16 cellular contexts compared by ENCODE assay signal in the genomic region with DNA sequence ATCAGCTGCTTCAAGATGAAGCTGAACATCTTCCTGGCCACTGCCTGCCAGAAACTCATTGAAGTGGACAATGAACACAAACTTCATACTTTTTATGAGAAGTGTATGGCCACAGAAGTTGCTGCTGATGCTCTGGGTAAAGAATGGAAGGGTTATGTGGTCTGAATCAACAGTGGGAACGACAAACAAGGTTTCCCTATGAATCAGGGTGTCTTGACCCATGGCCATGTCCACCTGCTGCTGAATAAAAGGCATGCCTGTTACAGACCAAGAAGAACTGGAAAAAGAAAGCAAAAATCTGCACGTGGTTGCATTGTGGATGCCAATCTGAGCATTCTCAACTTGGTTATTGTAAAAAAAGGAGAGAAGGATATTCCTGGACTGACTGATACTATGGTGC. TPM values are rescaled to one million over a fixed set of nuclear protein-coding genes. Genes with fewer than 3 reads are reported as not detected.
A peak's percentile ranks its signal among the peaks of the same experiment; 100 is the strongest.
DNase-seq lines count a peak whose midpoint lies in the region; ATAC-seq and TF ChIP-seq lines count a peak whose summit lies in the region.
"Had no signal": no experiment of that assay in that cellular context is flagged by ENCODE, and none has a peak within 500 bp of the region (broad histone marks: within the 10 kb centered on the region; RNA-seq: fewer than 3 reads in every experiment).

No MANE protein-coding gene starts in this region.

- peak overlapping the region; percentile 29; the same call in 1 of the 2 replicates for H3K4me2 ChIP-seq in MM.1S (ENCODE audit: low read depth, low read length)

- no peaks in the 10 kb centered on the region for H3F3A ChIP-seq in MM.1S (ENCODE audit: insufficient read depth, low read length)

- TF ChIP-seq CTCF in MM.1S (IDR thresholded peaks at IDR 0.05; ENCODE audit: low read length) (no peak), mucosa of descending colon (IDR thresholded peaks at IDR 0.05) (no peak)

- no peaks in the 10 kb centered on the region for H3K36me3 ChIP-seq in MM.1S (replicated peaks; ENCODE audit: insufficient read depth, low read length)
- no peaks in the 10 kb centered on the region for H3K36me3 ChIP-seq in mucosa of descending colon (ENCODE audit: low read depth)
- H3K36me3 ChIP-seq: adrenal gland had no signal

- no peaks in the 10 kb centered on the region for H3K27me3 ChIP-seq in MM.1S (replicated peaks; ENCODE audit: insufficient read depth, low read length)
- H3K27me3 ChIP-seq: adrenal gland had no signal

- no peaks in the 10 kb centered on the region for H3K9me2 ChIP-seq in MM.1S (replicated peaks; ENCODE audit: insufficient read depth, low read length)

- H3K27ac Mint-ChIP-seq in activated CD4-positive, alpha-beta memory T cell treated with anti-CD3 and anti-CD28 coated beads for 36 hours, result peak overlapping the region; percentile 88
- H3K27ac Mint-ChIP-seq in activated CD4-positive, alpha-beta memory T cell treated with anti-CD3 and anti-CD28 coated beads, Interleukin-2, amount 10 ng/mL, durations not matched to agents 7 days and 5 days, result no peak overlapping the region
- H3K27ac Mint-ChIP-seq in immature natural killer cell, result peak overlapping the region in 1 of 6 donors; percentile 42

- H3K9me3 ChIP-seq in MM.1S (replicated peaks; ENCODE audit: insufficient read depth, low read length), result no peaks in the 10 kb centered on the region
- H3K9me3 ChIP-seq in mucosa of descending colon, result no peaks in the 10 kb centered on the region
- H3K9me3 ChIP-seq: adrenal gland had no signal

- intact Hi-C loops in activated CD4-positive, alpha-beta memory T cell treated with anti-CD3 and anti-CD28 coated beads for 36 hours (cut with micrococcal nuclease), result no loop called here
- intact Hi-C loops in mucosa of descending colon (cut with DNase I, micrococcal nuclease), result no loop called here

- H3K4me1 Mint-ChIP-seq in activated CD4-positive, alpha-beta memory T cell treated with anti-CD3 and anti-CD28 coated beads for 36 hours (ENCODE audit: low read depth), result peaks cover 34% of the 10 kb centered on the region
- peaks cover 25% of the 10 kb centered on the region for H3K4me1 Mint-ChIP-seq in activated CD4-positive, alpha-beta memory T cell treated with anti-CD3 and anti-CD28 coated beads, Interleukin-2, amount 10 ng/mL, durations not matched to agents 7 days and 5 days
- H3K4me1 Mint-ChIP-seq in immature natural killer cell, result peaks cover 5 to 7% of the 10 kb centered on the region in 2 donors

- no peak for DNase-seq in activated CD4-positive, alpha-beta memory T cell treated with anti-CD3 and anti-CD28 coated beads for 36 hours
- no peak for DNase-seq in activated CD4-positive, alpha-beta memory T cell treated with anti-CD3 and anti-CD28 coated beads, Interleukin-2, amount 10 ng/mL, durations not matched to agents 7 days and 5 days
- no peak for DNase-seq in MM.1S
- no peak for DNase-seq in mucosa of descending colon
- no peak for DNase-seq in immature natural killer cell
- DNase-seq in stimulated activated CD4-positive, alpha-beta T cell treated with anti-CD3 and anti-CD28 coated beads, Interleukin-15, amount 100 ng/mL, for 24 hours, result no peak
- DNase-seq: foreskin melanocyte; NCI-H187 treated with DMSO at 0.1 percent for 48 hours; NCI-H774; SIG-M5; stimulated activated naive CD4-positive, alpha-beta T cell treated with Interleukin-2 at 50 U/mL for 16 hours had no signal

- ATAC-seq in GM19452 (IDR thresholded peaks at IDR 0.05; ENCODE audit: unreplicated experiment), result peak; percentile 50
- peak; percentile 25 for ATAC-seq in mucosa of descending colon
- ATAC-seq in GM18861 (IDR thresholded peaks at IDR 0.05; ENCODE audit: unreplicated experiment), result no peak
- ATAC-seq: sciatic nerve had no signal

- H3K27me3 Mint-ChIP-seq in activated CD4-positive, alpha-beta memory T cell treated with anti-CD3 and anti-CD28 coated beads for 36 hours, result no peaks in the 10 kb centered on the region
- H3K27me3 Mint-ChIP-seq in activated CD4-positive, alpha-beta memory T cell treated with anti-CD3 and anti-CD28 coated beads, Interleukin-2, amount 10 ng/mL, durations not matched to agents 7 days and 5 days, result no peaks in the 10 kb centered on the region
- H3K27me3 Mint-ChIP-seq in immature natural killer cell (ENCODE audit: low read depth in 3 of 3), result peaks cover 2 to 6% (median 3%) of the 10 kb centered on the region in 3 donors

- no peaks in the 10 kb centered on the region for H3K79me2 ChIP-seq in MM.1S (ENCODE audit: low read length)

- no peak overlapping the region for H3K27ac ChIP-seq in MM.1S (ENCODE audit: low read length)
- H3K27ac ChIP-seq: adrenal gland had no signal

- H4K20me1 ChIP-seq in MM.1S (ENCODE audit: insufficient read depth, low read length), result no peaks in the 10 kb centered on the region

- CTCF ChIA-PET in activated CD4-positive, alpha-beta memory T cell treated with anti-CD3 and anti-CD28 coated beads for 36 hours (lab: Charles Lee), result interaction anchor here (0.7 to 9.6 kb wide), 20 partner anchors 12 to 371 kb away, joined by 3 to 288 read pairs (median 9); partner anchors contain the start of gene BIRC3
- CTCF ChIA-PET in activated CD4-positive, alpha-beta memory T cell treated with anti-CD3 and anti-CD28 coated beads, Interleukin-2, amount 10 ng/mL, durations not matched to agents 7 days and 5 days (lab: Charles Lee), result interaction anchor here (1.0 to 4.7 kb wide), 15 partner anchors 8 to 371 kb away, joined by 3 to 158 read pairs (median 10); partner anchors contain the start of gene BIRC3

- peaks cover 4% of the 10 kb centered on the region for H3K9me3 Mint-ChIP-seq in activated CD4-positive, alpha-beta memory T cell treated with anti-CD3 and anti-CD28 coated beads for 36 hours
- no peaks in the 10 kb centered on the region for H3K9me3 Mint-ChIP-seq in activated CD4-positive, alpha-beta memory T cell treated with anti-CD3 and anti-CD28 coated beads, Interleukin-2, amount 10 ng/mL, durations not matched to agents 7 days and 5 days
- H3K9me3 Mint-ChIP-seq in immature natural killer cell, result no peaks in the 10 kb centered on the region

- H3K4me1 ChIP-seq in MM.1S (ENCODE audit: low read length) (peaks cover 20% of the 10 kb centered on the region), mucosa of descending colon (ENCODE audit: low read depth) (no peaks in the 10 kb centered on the region)
- H3K4me1 ChIP-seq: adrenal gland had no signal

- POLR2A ChIA-PET in activated CD4-positive, alpha-beta memory T cell treated with anti-CD3 and anti-CD28 coated beads for 36 hours (lab: Charles Lee), result interaction anchor here (0.8 to 2.4 kb wide), 5 partner anchors 12 to 29 kb away, joined by 3 to 14 read pairs (median 3); partner anchors contain the start of gene BIRC3
- POLR2A ChIA-PET in activated CD4-positive, alpha-beta memory T cell treated with anti-CD3 and anti-CD28 coated beads, Interleukin-2, amount 10 ng/mL, durations not matched to agents 7 days and 5 days (lab: Charles Lee), result interaction anchor here (0.9 to 3.1 kb wide), 9 partner anchors 11 to 53 kb away, joined by 3 to 26 read pairs (median 4); partner anchors contain the start of genes BIRC2 and BIRC3

- peaks cover 2% of the 10 kb centered on the region for H3K36me3 Mint-ChIP-seq in activated CD4-positive, alpha-beta memory T cell treated with anti-CD3 and anti-CD28 coated beads for 36 hours
- peaks cover 4% of the 10 kb centered on the region for H3K36me3 Mint-ChIP-seq in activated CD4-positive, alpha-beta memory T cell treated with anti-CD3 and anti-CD28 coated beads, Interleukin-2, amount 10 ng/mL, durations not matched to agents 7 days and 5 days (ENCODE audit: low read depth)
- no peaks in the 10 kb centered on the region for H3K36me3 Mint-ChIP-seq in immature natural killer cell

- H3K9ac ChIP-seq in MM.1S (ENCODE audit: low read length), result no peak overlapping the region

- H2AFZ ChIP-seq in MM.1S (ENCODE audit: low read length), result peak overlapping the region; percentile 77

- no peak overlapping the region for H3K4me3 ChIP-seq in MM.1S (ENCODE audit: low read length)
- H3K4me3 ChIP-seq in mucosa of descending colon, result no peak overlapping the region
- H3K4me3 ChIP-seq: adrenal gland, lung had no signal

- H3K4me3 Mint-ChIP-seq in activated CD4-positive, alpha-beta memory T cell treated with anti-CD3 and anti-CD28 coated beads for 36 hours, result peak overlapping the region; percentile 61
- H3K4me3 Mint-ChIP-seq in activated CD4-positive, alpha-beta memory T cell treated with anti-CD3 and anti-CD28 coated beads, Interleukin-2, amount 10 ng/mL, durations not matched to agents 7 days and 5 days, result no peak overlapping the region
- H3K4me3 Mint-ChIP-seq in immature natural killer cell, result no peak overlapping the region

RNA-seq across cellular contexts. Expression of gene BIRC3, which starts 22.2 kb away (rescaled TPM):
- total RNA-seq in activated CD4-positive, alpha-beta memory T cell treated with anti-CD3 and anti-CD28 coated beads for 36 hours, result 100 to 1,000 TPM; 135 to 139 TPM
- total RNA-seq in activated CD4-positive, alpha-beta memory T cell treated with anti-CD3 and anti-CD28 coated beads, Interleukin-2, amount 10 ng/mL, durations not matched to agents 7 days and 5 days, result 10 to 100 TPM; 79.0 to 80.0 TPM
- total RNA-seq in mucosa of descending colon, result 100 to 1,000 TPM in 1 of 3 donors, 10 to 100 TPM in 2; 26.1 to 116 (median 45.4) TPM
- 1 to 10 TPM; 5.0 to 7.1 (median 5.5) TPM for polyA plus RNA-seq in immature natural killer cell

RNA-seq across cellular contexts. Expression of gene BIRC2, which starts 52.0 kb away (rescaled TPM):
- total RNA-seq in activated CD4-positive, alpha-beta memory T cell treated with anti-CD3 and anti-CD28 coated beads for 36 hours, result 10 to 100 TPM; 33.7 to 34.3 TPM
- total RNA-seq in activated CD4-positive, alpha-beta memory T cell treated with anti-CD3 and anti-CD28 coated beads, Interleukin-2, amount 10 ng/mL, durations not matched to agents 7 days and 5 days, result 10 to 100 TPM; 36.0 to 39.7 TPM
- 10 to 100 TPM; 42.8 to 55.0 (median 45.2) TPM for total RNA-seq in mucosa of descending colon
- 10 to 100 TPM; 30.8 to 44.5 (median 35.4) TPM for polyA plus RNA-seq in immature natural killer cell
